Comparison of ENCODE assay signal across 8 cellular contexts in genomic region chr15:90594297-90594696, GRCh38.
DNase-seq lines count a peak whose midpoint lies in the region; ATAC-seq, FAIRE-seq and TF ChIP-seq lines count a peak whose summit lies in the region.

No MANE protein-coding gene starts in this region.

- peaks cover 23 to 42% (median 32%) of the 10 kb centered on the region in 4 donors for H3K4me1 ChIP-seq in liver (ENCODE audit: control insufficient read depth in 4 of 4, insufficient read depth in 4 of 4, low read length in 3 of 4)
- H3K4me1 ChIP-seq in HepG2 (ENCODE audit: insufficient read depth, low read length): peaks cover 23% of the 10 kb centered on the region

- H3K9ac ChIP-seq in liver (ENCODE audit: low read depth in 1 of 2, low read length in 2 of 2): peak overlapping the region in 1 of 2 donors; percentile 11
- H3K9ac ChIP-seq in HepG2 (ENCODE audit: insufficient read depth, low read depth, low read length): no peak overlapping the region

- ATAC-seq in HepG2 (no peak), HG02938 (IDR thresholded peaks at IDR 0.05; ENCODE audit: unreplicated experiment) (no peak), HG03457 (IDR thresholded peaks at IDR 0.05; ENCODE audit: unreplicated experiment) (no peak)

- no peak overlapping the region for H2AFZ ChIP-seq in HepG2 (ENCODE audit: low read length)

- H4K20me1 ChIP-seq in HepG2 (ENCODE audit: insufficient read depth, low read length): no peaks in the 10 kb centered on the region

- H3K4me2 ChIP-seq in HepG2 (ENCODE audit: low read depth, low read length): no peak overlapping the region

- intact Hi-C loops in HepG2 (cut with micrococcal nuclease; ENCODE audit: unreplicated experiment): no loop called here

- POLR2A ChIA-PET in HepG2 (lab: Yijun Ruan, JAX): no interaction called here

- FAIRE-seq in HepG2 (lab: Jason Lieb, UNC): no peak

- TF ChIP-seq POLR2A in HepG2 (IDR thresholded peaks at IDR 0.05; ENCODE audit: insufficient read depth in 1 of 2, low read depth in 2 of 2, low read length in 2 of 2): no peak

- TF ChIP-seq RAD21 in liver (IDR thresholded peaks at IDR 0.05): peak; percentile 34 to 42
- TF ChIP-seq RAD21 in HepG2 (CRISPR knock-in tag; IDR thresholded peaks at IDR 0.05): no peak

- H3K79me2 ChIP-seq in HepG2 (ENCODE audit: insufficient read depth, low read length): no peaks in the 10 kb centered on the region

- H3K36me3 ChIP-seq in liver (ENCODE audit: control insufficient read depth in 4 of 4, insufficient read depth in 3 of 4, low read depth in 1 of 4, low read length in 3 of 4) (no peaks in the 10 kb centered on the region), HepG2 (replicated peaks in 1 of 2; ENCODE audit: control insufficient read depth in 1 of 2, insufficient read depth in 2 of 2, low read length in 2 of 2) (peaks cover 0 to 4% of the 10 kb centered on the region in 2 experiments; a peak in 1 of 5 replicates)

- BruUV-seq in HepG2 (replicated peaks; lab: Mats Ljungman, UMichigan): no TSS peak

- CTCF ChIA-PET in HepG2 (lab: Yijun Ruan, JAX; ENCODE audit: low intra/inter-chr PET ratio, low total read pairs): no interaction called here

- TF ChIP-seq CTCF in liver (IDR thresholded peaks at IDR 0.05; ENCODE audit: low read depth, low read length, missing input control) (no peak), HepG2 (CRISPR knock-in tag; IDR thresholded peaks at IDR 0.05) (no peak)

- DNase-seq in HepG2 (ENCODE audit: low spot score) (no peak), RPMI8226 (peak; percentile 69), iPS-NIHi11 (ENCODE audit: low spot score) (peak; percentile 52)
- DNase-seq in activated naive CD4-positive, alpha-beta T cell treated with anti-CD3 and anti-CD28 coated beads, Interleukin-2, amount 50 U/mL, for 16 hours: peak; percentile 82
- peak; percentile 77 to 78 for DNase-seq in stimulated activated CD4-positive, alpha-beta T cell treated with anti-CD3 and anti-CD28 coated beads, Interleukin-4, amount 100 ng/mL, for 48 hours (ENCODE audit: low read depth in 2 of 2)

- in situ Hi-C loops in HepG2 (cut with HindIII; ENCODE audit: extremely low pct_ligation_motif_present, low pct_unique_long_range_greater_than_20kb): no loop called here

- H3K4me3 ChIP-seq in liver (ENCODE audit: low read depth in 1 of 3, low read length in 3 of 3) (peak overlapping the region in 1 of 3 donors; percentile 18), HepG2 (replicated peaks in 1 of 3; ENCODE audit: insufficient read depth in 1 of 3, low read depth in 2 of 3, low read length in 3 of 3) (no peak overlapping the region)

- H3K27me3 ChIP-seq in liver (ENCODE audit: control insufficient read depth in 4 of 4, insufficient read depth in 4 of 4, low read length in 3 of 4) (no peaks in the 10 kb centered on the region), HepG2 (ENCODE audit: control insufficient read depth in 1 of 2, insufficient read depth in 2 of 2, low read length in 2 of 2) (no peaks in the 10 kb centered on the region)

- H3K27ac ChIP-seq in liver (ENCODE audit: low read depth in 1 of 2, low read length in 2 of 2) (peak overlapping the region; percentile 64 to 73), HepG2 (ENCODE audit: extremely low read length, insufficient read depth, low read length) (no peak overlapping the region)

- no peaks in the 10 kb centered on the region for H3K9me3 ChIP-seq in liver (ENCODE audit: control insufficient read depth in 4 of 4, low read length in 3 of 4)
- H3K9me3 ChIP-seq in HepG2 (ENCODE audit: low read length): no peaks in the 10 kb centered on the region

- TF ChIP-seq EP300 in HepG2 (IDR thresholded peaks at IDR 0.05; ENCODE audit: low read depth in 2 of 2, low read length in 2 of 2): no peak
- TF ChIP-seq EP300 in HepG2 (CRISPR knock-in tag; IDR thresholded peaks at IDR 0.05; ENCODE audit: borderline replicate concordance): no peak

- WGBS in liver: 15% methylated on average over 9 of the region's 9 CpGs
- over 99% methylated on average over 9 of the region's 9 CpGs for WGBS in HepG2 (ENCODE audit: low lambda C conversion rate)

TF ChIP-seq in liver, 16 proteins besides CTCF, POLR2A, EP300 and RAD21:
- TF ChIP-seq FOXA1 (IDR thresholded peaks at IDR 0.05): peak; percentile 72
- peak; percentile 45 for TF ChIP-seq SP1 (IDR thresholded peaks at IDR 0.05)
- TF ChIP-seq YY1 (IDR thresholded peaks at IDR 0.05): peak; percentile 53
- TF ChIP-seq JUND (IDR thresholded peaks at IDR 0.05): no peak
- peak in 1 of 2 donors; percentile 54 for TF ChIP-seq HNF4A (conservative IDR thresholded peaks at IDR 0.05)
- TF ChIP-seq ZBTB33 (IDR thresholded peaks at IDR 0.05): no peak
- TF ChIP-seq RXRA (IDR thresholded peaks at IDR 0.05): peak; percentile 38 to 55
- peak; percentile 76 for TF ChIP-seq FOXA2 (IDR thresholded peaks at IDR 0.05)

TF ChIP-seq in HepG2, 621 proteins besides CTCF, POLR2A, EP300 and RAD21:
- TF ChIP-seq KMT2B (CRISPR knock-in tag; IDR thresholded peaks at IDR 0.05) (no peak), PCBP1 (IDR thresholded peaks at IDR 0.05; ENCODE audit: borderline replicate concordance, low read depth, low read length) (no peak), ZNF263 (CRISPR knock-in tag; IDR thresholded peaks at IDR 0.05) (no peak), TAF15 (IDR thresholded peaks at IDR 0.05; ENCODE audit: low read depth, low read length, poor library complexity, severe bottlenecking) (no peak), MYNN (CRISPR knock-in tag; IDR thresholded peaks at IDR 0.05; ENCODE audit: low read depth) (no peak), ZNF34 (CRISPR knock-in tag; IDR thresholded peaks at IDR 0.05; ENCODE audit: borderline replicate concordance) (no peak), ZNF142 (CRISPR knock-in tag; IDR thresholded peaks at IDR 0.05) (no peak), ARNT2 (CRISPR knock-in tag; IDR thresholded peaks at IDR 0.05; ENCODE audit: low read depth) (no peak), KLF13 (CRISPR knock-in tag; IDR thresholded peaks at IDR 0.05) (no peak), ATF5 (CRISPR knock-in tag; IDR thresholded peaks at IDR 0.05; ENCODE audit: low read depth) (no peak), RFXANK (CRISPR knock-in tag; IDR thresholded peaks at IDR 0.05) (no peak), ZNF713 (CRISPR knock-in tag; IDR thresholded peaks at IDR 0.05) (no peak), ZNF839 (CRISPR knock-in tag; IDR thresholded peaks at IDR 0.05; ENCODE audit: borderline replicate concordance) (no peak), ZBTB42 (CRISPR knock-in tag; IDR thresholded peaks at IDR 0.05) (no peak), CCDC6 (CRISPR knock-in tag; IDR thresholded peaks at IDR 0.05) (no peak), ZNF784 (CRISPR knock-in tag; IDR thresholded peaks at IDR 0.05; ENCODE audit: borderline replicate concordance) (no peak), SIX1 (CRISPR knock-in tag; IDR thresholded peaks at IDR 0.05; ENCODE audit: borderline replicate concordance) (no peak)
